8 cellular contexts compared by ENCODE assay signal in the genomic region with DNA sequence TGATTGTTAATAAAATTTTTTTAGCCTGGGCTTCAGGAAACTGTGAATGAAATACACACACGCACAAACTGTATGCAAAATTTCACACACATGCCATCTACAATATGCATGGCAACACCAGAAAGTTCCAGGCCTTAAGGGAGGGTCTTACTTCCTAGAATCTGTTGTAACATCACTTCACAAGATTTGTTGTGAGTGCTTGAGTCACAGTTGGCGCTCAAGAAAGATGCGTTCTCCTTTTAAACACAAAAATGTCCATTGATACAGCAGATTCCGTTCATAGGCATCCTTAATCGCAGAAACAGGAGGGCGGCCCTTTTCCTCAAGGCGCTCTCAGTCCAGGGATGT. TPM values are rescaled to one million over a fixed set of nuclear protein-coding genes. Genes with fewer than 3 reads are reported as not detected.
DNase-seq lines count a peak whose midpoint lies in the region; ATAC-seq and TF ChIP-seq lines count a peak whose summit lies in the region.

No MANE protein-coding gene starts in this region.

- intact Hi-C loops in left ventricle myocardium inferior (cut with micrococcal nuclease): loop anchor here (5.0 kb wide), 1 partner anchor 71 kb away; no protein-coding TSS in a partner anchor

- H3K9me3 ChIP-seq in left ventricle myocardium inferior (replicated peaks): no peaks in the 10 kb centered on the region

- peaks cover 41% of the 10 kb centered on the region for H3K4me1 Mint-ChIP-seq in stimulated activated effector memory CD8-positive, alpha-beta T cell treated with anti-CD3 and anti-CD28 coated beads, Interleukin-12 subunit alpha, Interleukin-12 subunit beta, amount 100 ng/mL, for 72 hours

- H3K27ac ChIP-seq in left ventricle myocardium inferior (replicated peaks): peak overlapping the region; percentile 86

- peaks cover 30% of the 10 kb centered on the region for H3K4me1 ChIP-seq in left ventricle myocardium inferior

- no peaks in the 10 kb centered on the region for H3K9me3 Mint-ChIP-seq in stimulated activated effector memory CD8-positive, alpha-beta T cell treated with anti-CD3 and anti-CD28 coated beads, Interleukin-12 subunit alpha, Interleukin-12 subunit beta, amount 100 ng/mL, for 72 hours

- peaks cover 42% of the 10 kb centered on the region for H3K36me3 Mint-ChIP-seq in stimulated activated effector memory CD8-positive, alpha-beta T cell treated with anti-CD3 and anti-CD28 coated beads, Interleukin-12 subunit alpha, Interleukin-12 subunit beta, amount 100 ng/mL, for 72 hours

- peak overlapping the region; percentile 91 for H3K4me3 Mint-ChIP-seq in stimulated activated effector memory CD8-positive, alpha-beta T cell treated with anti-CD3 and anti-CD28 coated beads, Interleukin-12 subunit alpha, Interleukin-12 subunit beta, amount 100 ng/mL, for 72 hours

- H3K27me3 ChIP-seq in H7 (ENCODE audit: control insufficient read depth, insufficient read depth, low read length) (no peaks in the 10 kb centered on the region), left ventricle myocardium inferior (ENCODE audit: low read depth) (no peaks in the 10 kb centered on the region)

- peak overlapping the region; percentile 77 for H3K4me3 ChIP-seq in H7 (ENCODE audit: insufficient read depth, low read depth, low read length)
- H3K4me3 ChIP-seq in left ventricle myocardium inferior: peak overlapping the region; percentile 91

- TF ChIP-seq CTCF in left ventricle myocardium inferior (IDR thresholded peaks at IDR 0.05; ENCODE audit: borderline replicate concordance): no peak

- ATAC-seq in SK-N-SH treated with all-trans-retinoic acid at 6 μM for 48 hours (peak; percentile 38), HG03135 (IDR thresholded peaks at IDR 0.05; ENCODE audit: unreplicated experiment) (no peak)
- ATAC-seq in stimulated activated effector memory CD8-positive, alpha-beta T cell treated with anti-CD3 and anti-CD28 coated beads, Interleukin-12 subunit alpha, Interleukin-12 subunit beta, amount 100 ng/mL, for 72 hours: peak; percentile 42

- peak overlapping the region; percentile 96 for H3K27ac Mint-ChIP-seq in stimulated activated effector memory CD8-positive, alpha-beta T cell treated with anti-CD3 and anti-CD28 coated beads, Interleukin-12 subunit alpha, Interleukin-12 subunit beta, amount 100 ng/mL, for 72 hours

- DNase-seq in H7 (no peak), left ventricle myocardium inferior (no peak), DMS79 (lab: John Stamatoyannopoulos, UW) (no peak), GM03348 (ENCODE audit: low spot score) (no peak), NCI-H526 (lab: John Stamatoyannopoulos, UW) (no peak)
- no peak for DNase-seq in stimulated activated effector memory CD8-positive, alpha-beta T cell treated with anti-CD3 and anti-CD28 coated beads, Interleukin-12 subunit alpha, Interleukin-12 subunit beta, amount 100 ng/mL, for 72 hours (ENCODE audit: low spot score in 2 of 2)

- H3K36me3 ChIP-seq in H7 (replicated peaks; ENCODE audit: control insufficient read depth, insufficient read depth, low read length) (no peaks in the 10 kb centered on the region), left ventricle myocardium inferior (peaks cover 2% of the 10 kb centered on the region)

TF ChIP-seq in SK-N-SH treated with all-trans-retinoic acid at 6 μM for 48 hours, 23 proteins besides CTCF, POLR2A, EP300 and RAD21:
- TF ChIP-seq, protein P1, sequence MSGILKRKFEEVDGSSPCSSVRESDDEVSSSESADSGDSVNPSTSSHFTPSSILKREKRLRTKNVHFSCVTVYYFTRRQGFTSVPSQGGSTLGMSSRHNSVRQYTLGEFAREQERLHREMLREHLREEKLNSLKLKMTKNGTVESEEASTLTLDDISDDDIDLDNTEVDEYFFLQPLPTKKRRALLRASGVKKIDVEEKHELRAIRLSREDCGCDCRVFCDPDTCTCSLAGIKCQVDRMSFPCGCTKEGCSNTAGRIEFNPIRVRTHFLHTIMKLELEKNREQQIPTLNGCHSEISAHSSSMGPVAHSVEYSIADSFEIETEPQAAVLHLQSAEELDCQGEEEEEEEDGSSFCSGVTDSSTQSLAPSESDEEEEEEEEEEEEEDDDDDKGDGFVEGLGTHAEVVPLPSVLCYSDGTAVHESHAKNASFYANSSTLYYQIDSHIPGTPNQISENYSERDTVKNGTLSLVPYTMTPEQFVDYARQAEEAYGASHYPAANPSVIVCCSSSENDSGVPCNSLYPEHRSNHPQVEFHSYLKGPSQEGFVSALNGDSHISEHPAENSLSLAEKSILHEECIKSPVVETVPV (CRISPR knock-in tag; IDR thresholded peaks at IDR 0.05): no peak
- TF ChIP-seq SNAI2 (CRISPR knock-in tag; IDR thresholded peaks at IDR 0.05): no peak
- TF ChIP-seq, protein P2, sequence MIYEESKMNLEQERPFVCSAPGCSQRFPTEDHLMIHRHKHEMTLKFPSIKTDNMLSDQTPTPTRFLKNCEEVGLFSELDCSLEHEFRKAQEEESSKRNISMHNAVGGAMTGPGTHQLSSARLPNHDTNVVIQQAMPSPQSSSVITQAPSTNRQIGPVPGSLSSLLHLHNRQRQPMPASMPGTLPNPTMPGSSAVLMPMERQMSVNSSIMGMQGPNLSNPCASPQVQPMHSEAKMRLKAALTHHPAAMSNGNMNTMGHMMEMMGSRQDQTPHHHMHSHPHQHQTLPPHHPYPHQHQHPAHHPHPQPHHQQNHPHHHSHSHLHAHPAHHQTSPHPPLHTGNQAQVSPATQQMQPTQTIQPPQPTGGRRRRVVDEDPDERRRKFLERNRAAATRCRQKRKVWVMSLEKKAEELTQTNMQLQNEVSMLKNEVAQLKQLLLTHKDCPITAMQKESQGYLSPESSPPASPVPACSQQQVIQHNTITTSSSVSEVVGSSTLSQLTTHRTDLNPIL (CRISPR knock-in tag; IDR thresholded peaks at IDR 0.05; ENCODE audit: low read depth): no peak
- no peak for TF ChIP-seq ZNF70 (CRISPR knock-in tag; IDR thresholded peaks at IDR 0.05)
- no peak for TF ChIP-seq GLIS3 (CRISPR knock-in tag; IDR thresholded peaks at IDR 0.05)
- TF ChIP-seq ZFP3 (CRISPR knock-in tag; IDR thresholded peaks at IDR 0.05): no peak
- TF ChIP-seq TCF4 (CRISPR knock-in tag; IDR thresholded peaks at IDR 0.05; ENCODE audit: borderline replicate concordance): no peak
- no peak for TF ChIP-seq ZC3H10 (CRISPR knock-in tag; IDR thresholded peaks at IDR 0.05)
- no peak for TF ChIP-seq TOX (CRISPR knock-in tag; IDR thresholded peaks at IDR 0.05; ENCODE audit: borderline replicate concordance)
- TF ChIP-seq ISL1 (CRISPR knock-in tag; IDR thresholded peaks at IDR 0.05): no peak
- no peak for TF ChIP-seq ZNF8 (CRISPR knock-in tag; IDR thresholded peaks at IDR 0.05)
- no peak for TF ChIP-seq ZFP30 (CRISPR knock-in tag; IDR thresholded peaks at IDR 0.05)

RNA-seq across cellular contexts. Expression of a gene that starts 0.5 kb away (rescaled TPM):
- total RNA-seq in H7 (2014; rRNA removed; shearing (Covaris generic)): 59.7 and 60.8 TPM in 2 replicates
- total RNA-seq in left ventricle myocardium inferior: 88.7 TPM

RNA-seq across cellular contexts. Expression of a gene that starts 55.9 kb away (rescaled TPM):
- total RNA-seq in H7 (2014; rRNA removed; shearing (Covaris generic)): not detected in 2 replicates
- 0.47 TPM for total RNA-seq in left ventricle myocardium inferior

RNA-seq across cellular contexts. Expression of a gene that starts 56.6 kb away (rescaled TPM):
- 0.45 TPM in 1 of 2 replicates, not detected in the other for total RNA-seq in H7 (2014; rRNA removed; shearing (Covaris generic))
- total RNA-seq in left ventricle myocardium inferior: not detected
